In genomic region chr14:63717704-63718103, GRCh38 we compare ENCODE assay signal across 10 cellular contexts.
DNase-seq lines count a peak whose midpoint lies in the region; ATAC-seq and TF ChIP-seq lines count a peak whose summit lies in the region.
"Had no signal": no experiment of that assay in that cellular context is flagged by ENCODE, and none has a peak within 500 bp of the region (broad histone marks: within the 10 kb centered on the region; RNA-seq: fewer than 3 reads in every experiment).

No MANE protein-coding gene starts in this region.

- no peak overlapping the region for H3K4me3 ChIP-seq in fibroblast of mammary gland (ENCODE audit: control insufficient read depth, low read depth, low read length)
- H3K4me3 ChIP-seq: sigmoid colon, SJCRH30 had no signal

- peak; percentile 31 for DNase-seq in DMS 273 (lab: John Stamatoyannopoulos, UW; ENCODE audit: unreplicated experiment)
- DNase-seq in HCEC 1CT: peak; percentile 60
- DNase-seq in NOMO-1 treated with dmso at 0.1 percent for 144 hours (lab: John Stamatoyannopoulos, UW; ENCODE audit: unreplicated experiment): peak; percentile 18
- DNase-seq in fibroblast of mammary gland (ENCODE audit: low read depth): peak; percentile 33
- DNase-seq in stimulated activated CD4-positive, alpha-beta T cell treated with anti-CD3 and anti-CD28 coated beads, Interleukin-4, amount 100 ng/mL, for 4 hours: no peak
- no peak for DNase-seq in RPMI8226
- DNase-seq: activated CD4-positive, alpha-beta memory T cell treated with anti-CD3 and anti-CD28 coated beads, Interleukin-2, amount 10 ng/mL, durations not matched to agents 7 days and 5 days; sigmoid colon had no signal

- no peak for ATAC-seq in HG03378 (IDR thresholded peaks at IDR 0.05; ENCODE audit: unreplicated experiment)

- no peak for TF ChIP-seq CTCF in fibroblast of mammary gland (conservative IDR thresholded peaks at IDR 0.05; ENCODE audit: control insufficient read depth, insufficient read depth, low read depth, low read length)

Comparison
In these comparisons a context has a peak if more than half of its experiments do, and no peak if none do; other contexts are left out.
1. DNase-seq: peak in DMS 273 (single experiment), HCEC 1CT (single experiment), NOMO-1 treated with dmso at 0.1 percent for 144 hours (single experiment) and fibroblast of mammary gland (single experiment); none in stimulated activated CD4-positive, alpha-beta T cell treated with anti-CD3 and anti-CD28 coated beads, Interleukin-4, amount 100 ng/mL, for 4 hours (0 of 2) and RPMI8226 (single experiment).